In genomic region chr1:85463666-85464496, GRCh38 we compare ENCODE assay signal across 8 cellular contexts. TPM values are rescaled to one million over a fixed set of nuclear protein-coding genes. Genes with fewer than 3 reads are reported as not detected.
A peak's percentile ranks its signal among the peaks of the same experiment; 100 is the strongest.
DNase-seq lines count a peak whose midpoint lies in the region; ATAC-seq and TF ChIP-seq lines count a peak whose summit lies in the region.

No MANE protein-coding gene starts in this region.

- no peaks in the 10 kb centered on the region for H3K36me3 Mint-ChIP-seq in endothelial cell (ENCODE audit: low read depth, unreplicated experiment)

- H3K4me1 Mint-ChIP-seq in endothelial cell (ENCODE audit: unreplicated experiment) = peaks cover 6% of the 10 kb centered on the region

- no peak overlapping the region for H3K27ac Mint-ChIP-seq in endothelial cell (ENCODE audit: unreplicated experiment)

- H3K4me1 ChIP-seq in PC-9 (replicated peaks; ENCODE audit: insufficient read depth) = peaks cover 43% of the 10 kb centered on the region
- H3K4me1 ChIP-seq in muscle layer of colon (ENCODE audit: insufficient read depth, low read length) = peaks cover 45% of the 10 kb centered on the region

- POLR2A ChIA-PET in PC-9 (lab: Charles Lee; ENCODE audit: unreplicated experiment) = interaction anchor here (0.5 to 1.0 kb wide), 9 partner anchors 39 to 1256 kb away, joined by 3 to 8 read pairs (median 4); no protein-coding TSS in a partner anchor

- peak overlapping the region; percentile 94 for H3K4me2 ChIP-seq in PC-9

- DNase-seq in Right ventricle myocardium superior (no peak), Right ventricle myocardium inferior (ENCODE audit: missing footprints) (no peak), PC-9 (no peak), endothelial cell (ENCODE audit: low spot score) (no peak), GF-D8 (lab: John Stamatoyannopoulos, UW) (no peak), OCI-M2 (lab: John Stamatoyannopoulos, UW; ENCODE audit: unreplicated experiment) (no peak), NCI-H187 (lab: John Stamatoyannopoulos, UW) (no peak)

- peak overlapping the region; percentile 87 for H3K4me3 Mint-ChIP-seq in endothelial cell (ENCODE audit: unreplicated experiment)

- H3K4me3 ChIP-seq in PC-9 (peak overlapping the region; percentile 95), muscle layer of colon (ENCODE audit: low read depth in 1 of 2, low read length in 2 of 2) (peak overlapping the region; percentile 67 to 79)

- H2AFZ ChIP-seq in PC-9 = peak overlapping the region; percentile 90

- H3K36me3 ChIP-seq in PC-9 (ENCODE audit: low read depth) = no peaks in the 10 kb centered on the region
- H3K36me3 ChIP-seq in muscle layer of colon (ENCODE audit: insufficient read depth, low read length) = no peaks in the 10 kb centered on the region

- H4K20me1 ChIP-seq in PC-9 (ENCODE audit: insufficient read depth) = no peaks in the 10 kb centered on the region

- intact Hi-C loops in Right ventricle myocardium superior (cut with DNase I) = loop anchor here (5.0 kb wide), 1 partner anchor 38 kb away; no protein-coding TSS in a partner anchor
- intact Hi-C loops in Right ventricle myocardium inferior (cut with DNase I) = loop anchor here (2.0 kb wide), 1 partner anchor 115 kb away; no protein-coding TSS in a partner anchor
- intact Hi-C loops in PC-9 (cut with micrococcal nuclease; ENCODE audit: unreplicated experiment) = loop anchor here (1.0 kb wide), 2 partner anchors 116 to 120 kb away; partner anchors contain the start of gene CCN1

- H3K9me3 ChIP-seq in PC-9 (ENCODE audit: insufficient read depth, low read depth) = no peaks in the 10 kb centered on the region
- H3K9me3 ChIP-seq in muscle layer of colon (ENCODE audit: low read length) = no peaks in the 10 kb centered on the region

- CTCF ChIA-PET in PC-9 (lab: Charles Lee) = interaction anchor here (0.8 kb wide), 1 partner anchor 120 kb away, joined by 3 read pairs; no protein-coding TSS in a partner anchor

- TF ChIP-seq CTCF in PC-9 (conservative IDR thresholded peaks at IDR 0.05) (no peak), endothelial cell (IDR thresholded peaks at IDR 0.05; ENCODE audit: unreplicated experiment) (no peak)

- peaks cover 3% of the 10 kb centered on the region; the same call in 1 of the 2 replicates for H3F3A ChIP-seq in PC-9 (ENCODE audit: insufficient read depth, low read depth)

- H3K79me2 ChIP-seq in PC-9 (ENCODE audit: low read depth) = peaks cover 67% of the 10 kb centered on the region

- peaks cover 2% of the 10 kb centered on the region for H3K27me3 Mint-ChIP-seq in endothelial cell (ENCODE audit: unreplicated experiment)

- peak; percentile 7 for ATAC-seq in Right ventricle myocardium superior (ENCODE audit: poor library complexity)
- no peak for ATAC-seq in Right ventricle myocardium inferior

- H3K9ac ChIP-seq in muscle layer of colon (ENCODE audit: low read length) = peak overlapping the region; percentile 61

- H3K9me3 Mint-ChIP-seq in endothelial cell (ENCODE audit: unreplicated experiment) = no peaks in the 10 kb centered on the region

- BruUV-seq in PC-9 (replicated peaks; lab: Mats Ljungman, UMichigan) = no TSS peak

- H3K9me2 ChIP-seq in PC-9 (ENCODE audit: insufficient read depth) = no peaks in the 10 kb centered on the region

- H3K27ac ChIP-seq in PC-9 (peak overlapping the region; percentile 12; the same call in 1 of the 2 replicates), muscle layer of colon (ENCODE audit: low read depth, low read length) (peak overlapping the region; percentile 64)

- no peaks in the 10 kb centered on the region for H3K27me3 ChIP-seq in PC-9 (ENCODE audit: insufficient read depth, low read depth)
- no peaks in the 10 kb centered on the region for H3K27me3 ChIP-seq in muscle layer of colon (ENCODE audit: control insufficient read depth in 1 of 2, insufficient read depth in 2 of 2, low read length in 2 of 2)

RNA-seq across cellular contexts. Expression of gene DDAH1, which starts 1.1 kb away (rescaled TPM):
- total RNA-seq in Right ventricle myocardium superior = 3.5 TPM
- total RNA-seq in Right ventricle myocardium inferior = 8.3 TPM
- 29.6 and 31.9 TPM in 2 replicates for total RNA-seq in PC-9 (2021)
- 10.8 TPM for total RNA-seq in endothelial cell (ENCODE audit: unreplicated experiment)
